In the genomic region with DNA sequence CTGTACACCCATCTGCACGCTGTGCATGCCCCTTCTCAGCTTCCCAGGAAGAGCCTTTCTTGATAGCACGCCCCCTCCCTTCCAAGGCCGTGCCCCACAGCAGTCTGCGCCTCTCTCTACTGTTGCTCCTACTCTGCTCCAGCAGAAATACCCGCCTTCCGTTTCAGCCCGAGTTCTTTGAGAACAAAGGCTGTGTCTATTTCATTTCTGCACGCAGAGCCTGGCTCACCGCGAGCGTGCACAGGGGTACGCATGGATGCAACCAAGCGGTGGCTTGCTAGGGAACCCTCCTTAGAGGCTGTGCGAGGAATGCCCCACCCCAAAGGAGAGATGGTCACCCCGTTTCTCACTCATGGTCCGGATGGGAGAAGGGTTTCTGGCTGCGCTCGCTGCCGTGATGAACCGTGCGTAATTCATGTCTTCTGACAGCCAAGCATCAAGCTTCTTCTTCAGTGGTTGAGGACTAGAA, we compare ENCODE assay signal across 7 cellular contexts. TPM values are rescaled to one million over a fixed set of nuclear protein-coding genes. Genes with fewer than 3 reads are reported as not detected.
A peak's percentile ranks its signal among the peaks of the same experiment; 100 is the strongest.
DNase-seq lines count a peak whose midpoint lies in the region; ATAC-seq, FAIRE-seq and TF ChIP-seq lines count a peak whose summit lies in the region.

No MANE protein-coding gene starts in this region.

- H3K79me2 ChIP-seq in endothelial cell of umbilical vein (ENCODE audit: control insufficient read depth, insufficient read depth, low read length) = no peaks in the 10 kb centered on the region

- FAIRE-seq in endothelial cell of umbilical vein (lab: Jason Lieb, UNC) = peak; percentile 44

- H3K9ac ChIP-seq in endothelial cell of umbilical vein (replicated peaks; ENCODE audit: extremely low read depth, insufficient read depth, low read length) = peak overlapping the region; percentile 58

- H3K4me2 ChIP-seq in endothelial cell of umbilical vein (ENCODE audit: insufficient read depth, low read length) = peak overlapping the region; percentile 66

- intact Hi-C loops in endothelial cell of umbilical vein (cut with micrococcal nuclease) = loop anchor here (5.0 kb wide), 1 partner anchor 297 kb away; no protein-coding TSS in a partner anchor

- CTCF ChIA-PET in RWPE1 (lab: Yijun Ruan, JAX) = interaction anchor here (0.6 to 1.0 kb wide), 4 partner anchors 17 to 786 kb away, joined by 3 to 5 read pairs (median 4); no protein-coding TSS in a partner anchor
- CTCF ChIA-PET in endothelial cell of umbilical vein (lab: Charles Lee) = interaction anchor here (3.0 kb wide), 1 partner anchor 279 kb away, joined by 19 read pairs; no protein-coding TSS in a partner anchor

- POLR2A ChIA-PET in RWPE1 (lab: Yijun Ruan, JAX; ENCODE audit: low non-redundant PET) = interaction anchor here (0.6 kb wide), 1 partner anchor 184 kb away, joined by 4 read pairs; no protein-coding TSS in a partner anchor
- POLR2A ChIA-PET in endothelial cell of umbilical vein (lab: Charles Lee) = no interaction called here

- peak overlapping the region; percentile 86 for H2AFZ ChIP-seq in endothelial cell of umbilical vein (ENCODE audit: low read depth, low read length)

- DNase-seq in RWPE1 (ENCODE audit: low spot score) (peak; percentile 20), endothelial cell of umbilical vein (ENCODE audit: low read depth, low spot score) (peak; percentile 44), upper lobe of left lung (peak in 1 of 2 donors; percentile 20), mesenteric fat pad (ENCODE audit: low spot score) (no peak)

- ATAC-seq in HG03460 (IDR thresholded peaks at IDR 0.05; ENCODE audit: unreplicated experiment) (peak; percentile 8), upper lobe of left lung (ENCODE audit: low FRiP score in 2 of 2) (peak in 1 of 2 donors; percentile 35)

- no peaks in the 10 kb centered on the region for H3K9me1 ChIP-seq in endothelial cell of umbilical vein (replicated peaks; ENCODE audit: control insufficient read depth, extremely low read depth, insufficient read depth, low read length)

- H3K4me1 ChIP-seq in endothelial cell of umbilical vein (ENCODE audit: control insufficient read depth, extremely low read depth, insufficient read depth, low read length) (peaks cover 3% of the 10 kb centered on the region), mesodermal cell (ENCODE audit: control insufficient read depth, insufficient read depth, low read length, poor library complexity, severe bottlenecking) (peaks cover 6% of the 10 kb centered on the region), upper lobe of left lung (peaks cover 5 to 20% (median 8%) of the 10 kb centered on the region in 4 donors)

- H3K4me3 ChIP-seq in GM12875 (ENCODE audit: low read depth, low read length) (peak overlapping the region; percentile 14), endothelial cell of umbilical vein (replicated peaks in 1 of 3; ENCODE audit: insufficient read depth in 1 of 3, low read depth in 1 of 3, low read length in 3 of 3) (peak overlapping the region; percentile 3 to 68 (median 44)), mesodermal cell (ENCODE audit: extremely low read depth, insufficient read depth, low read length, poor library complexity, severe bottlenecking) (peak overlapping the region; percentile 70), upper lobe of left lung (peak overlapping the region; percentile 61 to 71 (median 66))

- no peaks in the 10 kb centered on the region for H3K27me3 ChIP-seq in endothelial cell of umbilical vein (ENCODE audit: control insufficient read depth in 2 of 2, insufficient read depth in 2 of 2, low read length in 2 of 2)
- no peaks in the 10 kb centered on the region for H3K27me3 ChIP-seq in upper lobe of left lung

- TF ChIP-seq EP300 in upper lobe of left lung (IDR thresholded peaks at IDR 0.05) = no peak

- no peaks in the 10 kb centered on the region for H3K9me3 ChIP-seq in endothelial cell of umbilical vein (replicated peaks; ENCODE audit: control insufficient read depth, insufficient read depth, low read length)
- H3K9me3 ChIP-seq in mesodermal cell (ENCODE audit: control insufficient read depth, low read length) = no peaks in the 10 kb centered on the region
- no peaks in the 10 kb centered on the region for H3K9me3 ChIP-seq in upper lobe of left lung

- 0% methylated on average over 17 to 21 of the region's 21 CpGs for WGBS in mesodermal cell (ENCODE audit: insufficient coverage in 2 of 2), 2 experiments
- WGBS in upper lobe of left lung, 2 donors = 2 to 4% methylated on average over 11 to 21 of the region's 21 CpGs

- TF ChIP-seq POLR2A in endothelial cell of umbilical vein (IDR thresholded peaks at IDR 0.05; ENCODE audit: low read depth, low read length) = no peak
- no peak for TF ChIP-seq POLR2A in upper lobe of left lung (IDR thresholded peaks at IDR 0.05)

- H3K27ac ChIP-seq in RWPE1 (peak overlapping the region; percentile 78), endothelial cell of umbilical vein (ENCODE audit: insufficient read depth, low read depth, low read length) (no peak overlapping the region), mesodermal cell (ENCODE audit: low read depth, low read length, severe bottlenecking) (peak overlapping the region; percentile 81), upper lobe of left lung (peak overlapping the region; percentile 23 to 74 (median 55))

- dilution Hi-C loops in endothelial cell of umbilical vein (cut with MboI; ENCODE audit: extremely low pct_ligation_motif_present, low sequenced_read_pairs) = no loop called here

- no TSS peak for BruUV-seq in endothelial cell of umbilical vein (replicated peaks; lab: Mats Ljungman, UMichigan)

- no peaks in the 10 kb centered on the region for H4K20me1 ChIP-seq in endothelial cell of umbilical vein (replicated peaks; ENCODE audit: control insufficient read depth, extremely low read depth, insufficient read depth, low read length)

- TF ChIP-seq CTCF in GM12875 (IDR thresholded peaks at IDR 0.05; ENCODE audit: borderline replicate concordance, insufficient read depth, low read depth, low read length) (no peak), RWPE1 (conservative IDR thresholded peaks at IDR 0.05; ENCODE audit: low read depth) (no peak), endothelial cell of umbilical vein (IDR thresholded peaks at IDR 0.05; ENCODE audit: extremely low read depth in 1 of 2, insufficient read depth in 1 of 2, low read depth in 1 of 2, low read length in 2 of 2) (no peak), upper lobe of left lung (IDR thresholded peaks at IDR 0.05) (no peak)

- H3K36me3 ChIP-seq in endothelial cell of umbilical vein (ENCODE audit: control insufficient read depth in 2 of 2, extremely low read depth in 1 of 2, insufficient read depth in 2 of 2, low read length in 2 of 2) (no peaks in the 10 kb centered on the region), mesodermal cell (ENCODE audit: control insufficient read depth, insufficient read depth, low read length) (peaks cover 28% of the 10 kb centered on the region), upper lobe of left lung (peaks cover 0 to 4% (median 0%) of the 10 kb centered on the region in 4 donors)

TF ChIP-seq in endothelial cell of umbilical vein, 7 proteins besides CTCF, POLR2A, EP300 and RAD21:
- TF ChIP-seq EZH2 (IDR thresholded peaks at IDR 0.05; ENCODE audit: borderline replicate concordance, low read depth, low read length, severe bottlenecking) = no peak
- TF ChIP-seq GATA2 (IDR thresholded peaks at IDR 0.05; ENCODE audit: insufficient read depth, insufficient read length, low read depth, low read length) = no peak
- no peak for TF ChIP-seq POLR2AphosphoS5 (IDR thresholded peaks at IDR 0.05; ENCODE audit: insufficient read depth, low read depth, low read length)
- TF ChIP-seq FOS (IDR thresholded peaks at IDR 0.05; ENCODE audit: borderline replicate concordance, insufficient read depth, low read length) = no peak
- no peak for TF ChIP-seq JUN (IDR thresholded peaks at IDR 0.05; ENCODE audit: borderline replicate concordance, insufficient read depth, insufficient read length, low read depth)
- TF ChIP-seq MYC (IDR thresholded peaks at IDR 0.05; ENCODE audit: low read depth, low read length) = no peak
- TF ChIP-seq MAX (IDR thresholded peaks at IDR 0.05; ENCODE audit: insufficient read depth, insufficient read length) = no peak

RNA-seq across cellular contexts. Expression of gene AADAT, which starts 0.4 kb away (rescaled TPM):
- total RNA-seq in endothelial cell of umbilical vein (2.5 and 3.1 TPM in 2 replicates), upper lobe of left lung (10 to 100 TPM in 2 of 6 donors, 1 to 10 TPM in 4; 4.8 to 16.8 (median 7.4) TPM), mesenteric fat pad (2.0 TPM)
- polyA plus RNA-seq in endothelial cell of umbilical vein = 1.5 and 1.8 TPM in 2 replicates
- 2.0 and 3.1 TPM in 2 replicates for polyA plus RNA-seq in endothelial cell of umbilical vein (2011; cell fraction: cytosol; rRNA removed)
- 12.9 and 13.7 TPM in 2 replicates for polyA plus RNA-seq in endothelial cell of umbilical vein (2011; cell fraction: nucleus; rRNA removed)
- 0.80 and 1.8 TPM in 2 replicates for polyA plus RNA-seq in endothelial cell of umbilical vein (2012)
- 1.9 and 2.0 TPM in 2 replicates for polyA minus RNA-seq in endothelial cell of umbilical vein
- 1.4 TPM for polyA minus RNA-seq in endothelial cell of umbilical vein (2011; cell fraction: cytosol; rRNA and poly(A)+ RNA removed)
- polyA minus RNA-seq in endothelial cell of umbilical vein (2011; cell fraction: nucleus; rRNA and poly(A)+ RNA removed) = 5.4 and 7.8 TPM in 2 replicates
- polyA plus RNA-seq in mesodermal cell (2013, experiment 1 of 2) = 12.7 TPM
- polyA plus RNA-seq in mesodermal cell (2013, experiment 2 of 2) = 11.9 TPM

Comparison
In these comparisons a context has a peak if more than half of its experiments do, and no peak if none do; other contexts are left out.
1. H3K4me3 ChIP-seq: peak in every context shown above with its lines; median percentile 70 in mesodermal cell; 66 in upper lobe of left lung; 44 in endothelial cell of umbilical vein; 14 in GM12875.